24 cellular contexts compared by ENCODE assay signal in genomic region chr13:21511841-21512240, GRCh38. TPM values are rescaled to one million over a fixed set of nuclear protein-coding genes. Genes with fewer than 3 reads are reported as not detected.
A peak's percentile ranks its signal among the peaks of the same experiment; 100 is the strongest.
DNase-seq lines count a peak whose midpoint lies in the region.
"Had no signal": no experiment of that assay in that cellular context is flagged by ENCODE, and none has a peak within 500 bp of the region (broad histone marks: within the 10 kb centered on the region; RNA-seq: fewer than 3 reads in every experiment).

No MANE protein-coding gene starts in this region.

- no peaks in the 10 kb centered on the region for H3K27me3 Mint-ChIP-seq in activated CD4-positive, alpha-beta T cell treated with anti-CD3 and anti-CD28 coated beads, Interleukin-2, amount 10 ng/mL, durations not matched to agents 7 days and 5 days
- H3K27me3 Mint-ChIP-seq: naive B cell had no signal

- POLR2A ChIA-PET in activated CD4-positive, alpha-beta T cell treated with anti-CD3 and anti-CD28 coated beads, Interleukin-2, amount 10 ng/mL, durations not matched to agents 7 days and 5 days (lab: Charles Lee): no interaction called here

- H3K4me3 Mint-ChIP-seq in activated CD4-positive, alpha-beta T cell treated with anti-CD3 and anti-CD28 coated beads, Interleukin-2, amount 10 ng/mL, durations not matched to agents 7 days and 5 days: no peak overlapping the region
- H3K4me3 Mint-ChIP-seq: activated CD8-positive, alpha-beta T cell treated with anti-CD3 and anti-CD28 coated beads, Interleukin-2, amount 10 ng/mL, durations not matched to agents 7 days and 5 days; naive B cell had no signal

- no peaks in the 10 kb centered on the region for H3K4me1 Mint-ChIP-seq in activated CD4-positive, alpha-beta T cell treated with anti-CD3 and anti-CD28 coated beads, Interleukin-2, amount 10 ng/mL, durations not matched to agents 7 days and 5 days
- H3K4me1 Mint-ChIP-seq: naive B cell had no signal

- H3K27ac Mint-ChIP-seq in activated CD4-positive, alpha-beta T cell treated with anti-CD3 and anti-CD28 coated beads, Interleukin-2, amount 10 ng/mL, durations not matched to agents 7 days and 5 days: no peak overlapping the region
- H3K27ac Mint-ChIP-seq: activated CD8-positive, alpha-beta T cell treated with anti-CD3 and anti-CD28 coated beads, Interleukin-2, amount 10 ng/mL, durations not matched to agents 7 days and 5 days had no signal

- CTCF ChIA-PET in activated CD4-positive, alpha-beta T cell treated with anti-CD3 and anti-CD28 coated beads, Interleukin-2, amount 10 ng/mL, durations not matched to agents 7 days and 5 days (lab: Charles Lee): no interaction called here

- peak; percentile 42 for DNase-seq in DMS153 (lab: John Stamatoyannopoulos, UW)
- DNase-seq in DMS153 treated with DMSO at 0.1 percent for 48 hours (lab: John Stamatoyannopoulos, UW; ENCODE audit: unreplicated experiment): no peak
- peak; percentile 10 for DNase-seq in RPMI7951 (ENCODE audit: low read depth)
- DNase-seq in dermis blood vessel endothelial cell: peak; percentile 11
- DNase-seq in myocyte (ENCODE audit: low read depth): peak; percentile 27
- DNase-seq in activated CD4-positive, alpha-beta T cell treated with anti-CD3 and anti-CD28 coated beads, Interleukin-2, amount 10 ng/mL, durations not matched to agents 7 days and 5 days: no peak
- DNase-seq in H4 (ENCODE audit: low spot score): no peak
- DNase-seq in hippocampal formation (lab: John Stamatoyannopoulos, UW): no peak
- DNase-seq: activated CD4-positive, CD25-positive, alpha-beta regulatory T cell treated with anti-CD3 and anti-CD28 coated beads, Interleukin-2, amount 50 U/mL, for 72 hours; activated CD8-positive, alpha-beta T cell treated with anti-CD3 and anti-CD28 coated beads, Interleukin-2, amount 10 ng/mL, durations not matched to agents 7 days and 5 days; activated gamma-delta T cell; BE2C; cortex of kidney; DND-41; heart left ventricle; mesenchymal stem cell; naive B cell; NCI-H1105; NCI-H510A; nucleus accumbens; Peyer's patch; stimulated activated CD8-positive, alpha-beta memory T cell treated with anti-CD3 and anti-CD28 coated beads, Interleukin-4, amount 100 ng/mL, for 48 hours; T-helper 1 cell; upper lobe of right lung had no signal

- H3K36me3 Mint-ChIP-seq in activated CD4-positive, alpha-beta T cell treated with anti-CD3 and anti-CD28 coated beads, Interleukin-2, amount 10 ng/mL, durations not matched to agents 7 days and 5 days (ENCODE audit: low read depth): peaks cover 26% of the 10 kb centered on the region

- no peaks in the 10 kb centered on the region for H3K9me3 Mint-ChIP-seq in activated CD4-positive, alpha-beta T cell treated with anti-CD3 and anti-CD28 coated beads, Interleukin-2, amount 10 ng/mL, durations not matched to agents 7 days and 5 days
- H3K9me3 Mint-ChIP-seq: naive B cell had no signal

RNA-seq across cellular contexts. Expression of gene ZDHHC20, which starts 52.7 kb away (rescaled TPM):
- 104 and 138 TPM in 2 replicates for total RNA-seq in RPMI7951 (2014; rRNA removed; shearing (Covaris generic))
- total RNA-seq in dermis blood vessel endothelial cell (110 and 123 TPM in 2 replicates), myocyte (39.8 and 44.9 TPM in 2 replicates)
- polyA plus RNA-seq in myocyte (2012): 18.5 TPM
- total RNA-seq in activated CD4-positive, alpha-beta T cell treated with anti-CD3 and anti-CD28 coated beads, Interleukin-2, amount 10 ng/mL, durations not matched to agents 7 days and 5 days: 10 to 100 TPM; 84.7 to 85.0 TPM
- 39.3 and 48.2 TPM in 2 replicates for total RNA-seq in H4 (2014; rRNA removed; shearing (Covaris generic))

Comparison
In these comparisons a context has a peak if more than half of its experiments do, and no peak if none do; other contexts are left out.
1. DNase-seq: peak in DMS153 (single experiment), RPMI7951 (single experiment), dermis blood vessel endothelial cell (single experiment) and myocyte (single experiment); none in DMS153 treated with DMSO at 0.1 percent for 48 hours (single experiment), activated CD4-positive, alpha-beta T cell treated with anti-CD3 and anti-CD28 coated beads, Interleukin-2, amount 10 ng/mL, durations not matched to agents 7 days and 5 days (single experiment), H4 (single experiment) and hippocampal formation (0 of 2).